Comparison of ENCODE assay signal across 1 cellular context in genomic region chr22:49999063-49999900, GRCh38.
TF ChIP-seq lines count a peak whose summit lies in the region.

No MANE protein-coding gene starts in this region.

TF ChIP-seq in HepG2, 621 proteins besides CTCF, POLR2A, EP300 and RAD21:
- TF ChIP-seq PAF1 (CRISPR knock-in tag; IDR thresholded peaks at IDR 0.05) (no peak), SMARCE1 (IDR thresholded peaks at IDR 0.05; ENCODE audit: borderline replicate concordance) (no peak), MEIS1 (CRISPR knock-in tag; IDR thresholded peaks at IDR 0.05; ENCODE audit: borderline replicate concordance) (no peak)
